33 cellular contexts compared by ENCODE assay signal in the genomic region with DNA sequence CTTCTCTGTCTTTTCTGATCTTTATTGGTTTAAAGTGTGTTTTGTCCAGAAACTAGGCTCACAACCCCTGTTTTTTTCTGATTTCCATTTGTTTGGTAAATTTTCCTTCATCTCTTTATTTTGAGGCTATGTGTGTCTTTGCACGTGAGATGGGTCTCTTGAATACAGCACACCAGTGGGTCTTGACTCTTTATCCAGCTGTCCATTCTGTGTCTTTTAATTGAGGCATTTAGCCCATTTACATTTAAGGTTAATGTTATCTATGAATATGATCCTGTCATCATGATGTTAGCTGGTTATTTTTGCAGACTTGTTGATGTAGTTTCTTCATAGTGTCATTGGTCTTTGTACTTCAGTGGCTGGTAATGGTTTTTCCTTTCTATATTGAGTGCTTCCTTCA. TPM values are rescaled to one million over a fixed set of nuclear protein-coding genes. Genes with fewer than 3 reads are reported as not detected.
"Had no signal": no experiment of that assay in that cellular context is flagged by ENCODE, and none has a peak within 500 bp of the region (broad histone marks: within the 10 kb centered on the region; RNA-seq: fewer than 3 reads in every experiment).

No MANE protein-coding gene starts in this region.

- H3K4me1 Mint-ChIP-seq: stimulated activated effector memory CD8-positive, alpha-beta T cell treated with anti-CD3 and anti-CD28 coated beads, Interleukin-12 subunit alpha, Interleukin-12 subunit beta, amount 100 ng/mL, for 72 hours; stimulated activated memory B cell treated with anti-CD40 and anti-IgM and Interleukin-4, amounts not matched to agents 10 μg/mL and 1 μg/mL and 100 μg/mL, for 72 hours; stimulated activated naive B cell treated with anti-CD40 and anti-IgM and Interleukin-4, amounts not matched to agents 10 μg/mL and 1 μg/mL and 100 μg/mL, for 72 hours; stimulated activated naive CD8-positive, alpha-beta T cell treated with anti-CD3 and anti-CD28 coated beads, Interleukin-15, amount 100 ng/mL, for 72 hours had no signal

- H3K36me3 Mint-ChIP-seq: stimulated activated effector memory CD8-positive, alpha-beta T cell treated with anti-CD3 and anti-CD28 coated beads, Interleukin-12 subunit alpha, Interleukin-12 subunit beta, amount 100 ng/mL, for 72 hours; type B pancreatic cell had no signal

- H3K9me3 ChIP-seq: testis, transverse colon had no signal

- H3K27ac ChIP-seq: stomach, suprapubic skin, testis, thoracic aorta, thyroid gland, tibial artery, tibial nerve, transverse colon, upper lobe of left lung, upper lobe of right lung, uterus, vagina had no signal

- H3K27me3 ChIP-seq: stomach, suprapubic skin, testis, thyroid gland, tibial artery, tibial nerve, upper lobe of left lung, upper lobe of right lung, uterus, vagina had no signal

- H3K4me1 ChIP-seq: stomach, suprapubic skin, testis, thyroid gland, tibial artery, tibial nerve, transverse colon, upper lobe of left lung, upper lobe of right lung, uterus, vagina had no signal

- H3K4me3 Mint-ChIP-seq: stimulated activated effector memory CD8-positive, alpha-beta T cell treated with anti-CD3 and anti-CD28 coated beads, Interleukin-12 subunit alpha, Interleukin-12 subunit beta, amount 100 ng/mL, for 72 hours; stimulated activated memory B cell treated with anti-CD40 and anti-IgM and Interleukin-4, amounts not matched to agents 10 μg/mL and 1 μg/mL and 100 μg/mL, for 72 hours; stimulated activated naive B cell treated with anti-CD40 and anti-IgM and Interleukin-4, amounts not matched to agents 10 μg/mL and 1 μg/mL and 100 μg/mL, for 72 hours; stimulated activated naive CD8-positive, alpha-beta T cell treated with anti-CD3 and anti-CD28 coated beads, Interleukin-15, amount 100 ng/mL, for 72 hours; stimulated activated naive CD8-positive, alpha-beta T cell treated with anti-CD3 and anti-CD28 coated beads, Interleukin-15, Interleukin-2, amounts not matched to agents 100 ng/mL and 50 ng/mL, for 24 hours; type B pancreatic cell had no signal

- DNase-seq: stimulated activated CD4-positive, alpha-beta T cell treated with anti-CD3 and anti-CD28 coated beads, Interleukin-2, amount 100 ng/mL, for 48 hours; stimulated activated CD4-positive, alpha-beta T cell treated with anti-CD3 and anti-CD28 coated beads, Interleukin-4, amount 100 ng/mL, for 1 hour; stimulated activated CD4-positive, alpha-beta T cell treated with anti-CD3 and anti-CD28 coated beads, Interleukin-4, amount 100 ng/mL, for 24 hours; stimulated activated CD4-positive, alpha-beta T cell treated with anti-CD3 and anti-CD28 coated beads, Interleukin-4, amount 100 ng/mL, for 4 hours; stimulated activated CD8-positive, alpha-beta memory T cell treated with anti-CD3 and anti-CD28 coated beads, Interleukin-4, amount 100 ng/mL, for 48 hours; stimulated activated naive B cell treated with anti-CD40 and anti-IgM and Interleukin-4, amounts not matched to agents 10 μg/mL and 1 μg/mL and 100 μg/mL, for 72 hours; stimulated activated naive CD4-positive, alpha-beta T cell; stimulated activated naive CD4-positive, alpha-beta T cell treated with Interleukin-2 at 50 U/mL for 16 hours; stimulated activated naive CD8-positive, alpha-beta T cell treated with anti-CD3 and anti-CD28 coated beads, Interleukin-15, amount 100 ng/mL, for 72 hours; stimulated activated naive CD8-positive, alpha-beta T cell treated with anti-CD3 and anti-CD28 coated beads, Interleukin-15, Interleukin-2, amounts not matched to agents 100 U/mL and 50 U/mL, for 24 hours; stomach; substantia nigra; testis; thyroid gland; tibial artery; transverse colon; trophoblast cell; upper lobe of left lung; upper lobe of right lung; uterus had no signal

- FAIRE-seq: urothelium cell line had no signal

- H3K4me3 ChIP-seq: stomach, suprapubic skin, testis, thoracic aorta, thyroid gland, tibial artery, tibial nerve, transverse colon, upper lobe of left lung, upper lobe of right lung, uterus, vagina had no signal

- ATAC-seq: stimulated activated effector memory CD8-positive, alpha-beta T cell treated with anti-CD3 and anti-CD28 coated beads, Interleukin-12 subunit alpha, Interleukin-12 subunit beta, amount 100 ng/mL, for 72 hours; stimulated activated memory B cell treated with anti-CD40 and anti-IgM and Interleukin-4, amounts not matched to agents 10 μg/mL and 1 μg/mL and 100 μg/mL, for 72 hours; stimulated activated naive B cell treated with anti-CD40 and anti-IgM and Interleukin-4, amounts not matched to agents 10 μg/mL and 1 μg/mL and 100 μg/mL, for 72 hours; stimulated activated naive CD8-positive, alpha-beta T cell treated with anti-CD3 and anti-CD28 coated beads, Interleukin-15, amount 100 ng/mL, for 72 hours; stimulated activated naive CD8-positive, alpha-beta T cell treated with anti-CD3 and anti-CD28 coated beads, Interleukin-15, Interleukin-2, amounts not matched to agents 100 U/mL and 50 U/mL, for 24 hours; upper lobe of right lung had no signal

- H3K27ac Mint-ChIP-seq: stimulated activated effector memory CD8-positive, alpha-beta T cell treated with anti-CD3 and anti-CD28 coated beads, Interleukin-12 subunit alpha, Interleukin-12 subunit beta, amount 100 ng/mL, for 72 hours; stimulated activated memory B cell treated with anti-CD40 and anti-IgM and Interleukin-4, amounts not matched to agents 10 μg/mL and 1 μg/mL and 100 μg/mL, for 72 hours; stimulated activated naive B cell treated with anti-CD40 and anti-IgM and Interleukin-4, amounts not matched to agents 10 μg/mL and 1 μg/mL and 100 μg/mL, for 72 hours; stimulated activated naive CD8-positive, alpha-beta T cell treated with anti-CD3 and anti-CD28 coated beads, Interleukin-15, Interleukin-2, amounts not matched to agents 100 ng/mL and 50 ng/mL, for 24 hours; type B pancreatic cell had no signal

- H3K36me3 ChIP-seq: stomach, suprapubic skin, thoracic aorta, thyroid gland, tibial artery, tibial nerve, transverse colon, upper lobe of left lung, upper lobe of right lung, uterus, vagina had no signal

RNA-seq across cellular contexts. Expression of gene TEX36, which starts 10.1 kb away (rescaled TPM):
- total RNA-seq: stomach, subcutaneous adipose tissue, suprapubic skin, temporal lobe, thoracic aorta, thyroid gland, tibial nerve, transverse colon, upper lobe of left lung, upper lobe of right lung, ureter, urinary bladder, vagina had no signal
